8 cellular contexts compared by ENCODE assay signal in the genomic region with DNA sequence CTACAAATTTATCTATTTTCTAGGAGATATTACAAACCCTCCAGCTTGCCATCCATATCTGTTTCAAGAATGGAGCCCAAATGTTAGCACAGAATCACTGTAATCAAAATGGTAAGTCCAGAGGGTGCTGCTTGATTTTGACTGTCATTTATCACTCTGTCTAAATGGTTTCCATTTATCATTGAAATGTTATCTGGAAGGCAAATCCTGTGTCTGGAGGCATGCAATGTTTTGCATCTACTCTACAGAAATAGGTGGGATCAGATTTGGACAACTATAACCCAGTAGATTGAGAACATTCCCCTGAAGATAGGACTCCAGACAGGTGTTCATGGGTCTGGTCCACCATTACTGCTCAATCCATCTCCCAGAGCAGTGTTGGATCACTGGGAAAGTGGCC.
"Had no signal": no experiment of that assay in that cellular context is flagged by ENCODE, and none has a peak within 500 bp of the region (broad histone marks: within the 10 kb centered on the region; RNA-seq: fewer than 3 reads in every experiment).

No MANE protein-coding gene starts in this region.

- H3K36me3 ChIP-seq: HAP-1 had no signal

- H3K9ac ChIP-seq: GM23248 had no signal

- DNase-seq: GM23248, GOT3, H7, H9, HCEC 1CT, HFFc6 had no signal

- H3K4me2 ChIP-seq: GM23338 had no signal

- H3K4me3 ChIP-seq: GM23248, GM23338, HAP-1 had no signal

- H3K27ac ChIP-seq: GM23248 had no signal

- H3K4me3 Mint-ChIP-seq: GM23338, H9, HFFc6 had no signal

- H3K4me1 ChIP-seq: HAP-1 had no signal

- H3K9me3 ChIP-seq: HAP-1 had no signal

- H3K27ac Mint-ChIP-seq: GM23338, H9, HFFc6 had no signal

- H3K9me3 Mint-ChIP-seq: GM23338, HFFc6 had no signal
